In genomic region chr15:60412026-60412425, GRCh38 we compare ENCODE assay signal across 25 cellular contexts.
"Had no signal": no experiment of that assay in that cellular context is flagged by ENCODE, and none has a peak within 500 bp of the region (broad histone marks: within the 10 kb centered on the region; RNA-seq: fewer than 3 reads in every experiment).

No MANE protein-coding gene starts in this region.

- DNase-seq: activated B cell treated with CpG ODN at 0.5 μM for 24 hours; activated CD4-positive, alpha-beta T cell treated with anti-CD3 and anti-CD28 coated beads for 1 hour; activated CD4-positive, alpha-beta T cell treated with anti-CD3 and anti-CD28 coated beads, Interleukin-2, amount 10 ng/mL, durations not matched to agents 24 days and 14 days; activated CD4-positive, alpha-beta T cell treated with anti-CD3 and anti-CD28 coated beads, Interleukin-2, amount 50 U/mL, for 48 hours; activated CD8-positive, alpha-beta memory T cell treated with anti-CD3 and anti-CD28 coated beads for 24 hours; activated gamma-delta T cell treated with Interleukin-2 at 50 U/mL for 16 hours; activated naive CD4-positive, alpha-beta T cell treated with anti-CD3 and anti-CD28 coated beads, Interleukin-2, amount 10 ng/mL, durations not matched to agents 7 days and 5 days; activated naive CD8-positive, alpha-beta T cell treated with anti-CD3 and anti-CD28 coated beads for 36 hours; activated T-cell treated with anti-CD3 and anti-CD28 coated beads, Interleukin-2, amount 50 U/mL, for 48 hours; cerebellar nuclear complex; Kasumi-1; KBM-7; NCI-H1105 treated with DMSO at 0.1 percent for 48 hours; NCI-H146; NCI-H2029 treated with DMSO at 0.1 percent for 48 hours; NCI-H345; NCI-H510A; NCI-H526 treated with DMSO at 0.1 percent for 48 hours; OCI-M1; SIG-M5; T-cell; T-helper 2 cell; T1000 had no signal

- H3K9me3 Mint-ChIP-seq: activated B cell treated with CpG ODN at 0.5 μM for 24 hours; activated naive CD8-positive, alpha-beta T cell treated with anti-CD3 and anti-CD28 coated beads for 36 hours; activated T-helper 17 cell treated with anti-CD3 and anti-CD28 coated beads, Interleukin-2, amount 50 U/mL, for 72 hours had no signal

- FAIRE-seq: TTC549 had no signal

- H3K27me3 Mint-ChIP-seq: activated B cell treated with CpG ODN at 0.5 μM for 24 hours; activated CD4-positive, alpha-beta T cell treated with anti-CD3 and anti-CD28 coated beads, Interleukin-2, amount 10 ng/mL, durations not matched to agents 24 days and 14 days; activated naive CD4-positive, alpha-beta T cell treated with anti-CD3 and anti-CD28 coated beads, Interleukin-2, amount 10 ng/mL, durations not matched to agents 7 days and 5 days; activated naive CD8-positive, alpha-beta T cell treated with anti-CD3 and anti-CD28 coated beads for 36 hours; activated T-helper 17 cell treated with anti-CD3 and anti-CD28 coated beads, Interleukin-2, amount 50 U/mL, for 72 hours; T-cell had no signal

- H3K27ac Mint-ChIP-seq: activated B cell treated with CpG ODN at 0.5 μM for 24 hours; activated CD4-positive, alpha-beta T cell treated with anti-CD3 and anti-CD28 coated beads, Interleukin-2, amount 10 ng/mL, durations not matched to agents 24 days and 14 days; activated naive CD4-positive, alpha-beta T cell treated with anti-CD3 and anti-CD28 coated beads, Interleukin-2, amount 10 ng/mL, durations not matched to agents 7 days and 5 days; activated naive CD8-positive, alpha-beta T cell treated with anti-CD3 and anti-CD28 coated beads for 36 hours; activated T-helper 17 cell treated with anti-CD3 and anti-CD28 coated beads, Interleukin-2, amount 50 U/mL, for 72 hours; T-cell had no signal

- H3K4me3 Mint-ChIP-seq: activated B cell treated with CpG ODN at 0.5 μM for 24 hours; activated CD4-positive, alpha-beta T cell treated with anti-CD3 and anti-CD28 coated beads, Interleukin-2, amount 10 ng/mL, durations not matched to agents 24 days and 14 days; activated naive CD4-positive, alpha-beta T cell treated with anti-CD3 and anti-CD28 coated beads, Interleukin-2, amount 10 ng/mL, durations not matched to agents 7 days and 5 days; activated naive CD8-positive, alpha-beta T cell treated with anti-CD3 and anti-CD28 coated beads for 36 hours; activated T-helper 17 cell treated with anti-CD3 and anti-CD28 coated beads, Interleukin-2, amount 50 U/mL, for 72 hours; T-cell had no signal

- H3K36me3 Mint-ChIP-seq: T-cell had no signal
